Comparison of ENCODE assay signal across 8 cellular contexts in genomic region chr7:128791121-128791967, GRCh38. TPM values are rescaled to one million over a fixed set of nuclear protein-coding genes. Genes with fewer than 3 reads are reported as not detected.
DNase-seq lines count a peak whose midpoint lies in the region; ATAC-seq, FAIRE-seq and TF ChIP-seq lines count a peak whose summit lies in the region.

No MANE protein-coding gene starts in this region.

- no peaks in the 10 kb centered on the region for H3K9me1 ChIP-seq in keratinocyte (ENCODE audit: control insufficient read depth, extremely low read depth, insufficient read depth, low read length)

- H3K27me3 Mint-ChIP-seq in activated B cell treated with CpG ODN at 0.5 μM for 24 hours: no peaks in the 10 kb centered on the region

- CTCF ChIA-PET in activated B cell treated with CpG ODN at 0.5 μM for 24 hours (lab: Charles Lee) (no interaction called here), mammary epithelial cell (lab: Charles Lee; ENCODE audit: low non-redundant PET) (no interaction called here)

- no peaks in the 10 kb centered on the region for H3K36me3 Mint-ChIP-seq in activated B cell treated with CpG ODN at 0.5 μM for 24 hours (ENCODE audit: low read depth)

- H3K27ac ChIP-seq in mammary epithelial cell (ENCODE audit: insufficient read depth, low read depth, low read length) (no peak overlapping the region), keratinocyte (ENCODE audit: control insufficient read depth, insufficient read depth, low read length) (no peak overlapping the region)

- H3K79me2 ChIP-seq in mammary epithelial cell (ENCODE audit: insufficient read depth, low read length) (no peaks in the 10 kb centered on the region), keratinocyte (ENCODE audit: control insufficient read depth, insufficient read depth, low read length) (no peaks in the 10 kb centered on the region)

- no peaks in the 10 kb centered on the region for H3K36me3 ChIP-seq in mammary epithelial cell (ENCODE audit: insufficient read depth, low read length)
- H3K36me3 ChIP-seq in keratinocyte (ENCODE audit: control insufficient read depth in 2 of 2, extremely low read depth in 1 of 2, insufficient read depth in 2 of 2, low read length in 2 of 2): no peaks in the 10 kb centered on the region

- H3K4me3 ChIP-seq in mammary epithelial cell (replicated peaks in 1 of 3; ENCODE audit: insufficient read depth in 1 of 3, low read depth in 2 of 3, low read length in 3 of 3) (peak overlapping the region; percentile 58 to 67 (median 66)), keratinocyte (ENCODE audit: control insufficient read depth in 2 of 3, extremely low read depth in 1 of 3, insufficient read depth in 2 of 3, low read depth in 1 of 3, low read length in 3 of 3) (peak overlapping the region; percentile 62 to 70 (median 69))

- peak overlapping the region; percentile 92 for H2AFZ ChIP-seq in mammary epithelial cell (ENCODE audit: low read depth, low read length)
- peak overlapping the region; percentile 81 for H2AFZ ChIP-seq in keratinocyte (ENCODE audit: control insufficient read depth, low read length)

- H3K4me3 Mint-ChIP-seq in activated B cell treated with CpG ODN at 0.5 μM for 24 hours: peak overlapping the region; percentile 87

- no peaks in the 10 kb centered on the region for H3K27me3 ChIP-seq in mammary epithelial cell (ENCODE audit: insufficient read depth, low read length)
- H3K27me3 ChIP-seq in keratinocyte (ENCODE audit: control insufficient read depth, extremely low read depth, insufficient read depth, low read length): peaks cover 28% of the 10 kb centered on the region

- no peaks in the 10 kb centered on the region for H3K9me3 ChIP-seq in mammary epithelial cell (replicated peaks; ENCODE audit: insufficient read depth, low read length)
- H3K9me3 ChIP-seq in keratinocyte (ENCODE audit: control insufficient read depth, low read depth, low read length): no peaks in the 10 kb centered on the region

- H3K4me2 ChIP-seq in mammary epithelial cell (ENCODE audit: insufficient read depth, low read depth, low read length) (peak overlapping the region; percentile 95), keratinocyte (ENCODE audit: control insufficient read depth, extremely low read depth, insufficient read depth, low read depth, low read length) (peak overlapping the region; percentile 79)

- no peak for FAIRE-seq in keratinocyte (lab: Jason Lieb, UNC)

- 0% methylated on average over 4 of the region's 80 CpGs for WGBS in mammary epithelial cell (ENCODE audit: low coverage, missing lambda C conversion rate)

- TF ChIP-seq CTCF in activated B cell treated with CpG ODN at 0.5 μM for 24 hours (IDR thresholded peaks at IDR 0.05) (no peak), mammary epithelial cell (conservative IDR thresholded peaks at IDR 0.05 in 1 of 2, IDR thresholded peaks at IDR 0.05 in 1 of 2; ENCODE audit: extremely low read depth in 1 of 2, insufficient read depth in 1 of 2, low read depth in 1 of 2, low read length in 2 of 2) (no peak), keratinocyte (optimal IDR thresholded peaks at IDR 0.05 in 1 of 3, IDR thresholded peaks at IDR 0.05 in 1 of 3, conservative IDR thresholded peaks at IDR 0.05 in 1 of 3; ENCODE audit: extremely low read depth in 1 of 3, insufficient read depth in 2 of 3, low read length in 3 of 3) (no peak)

- peaks cover 10% of the 10 kb centered on the region for H3K4me1 Mint-ChIP-seq in activated B cell treated with CpG ODN at 0.5 μM for 24 hours

- dilution Hi-C loops in mammary epithelial cell (cut with HindIII; ENCODE audit: low sequenced_read_pairs) (no loop called here), keratinocyte (cut with MboI; ENCODE audit: extremely low pct_ligation_motif_present, low sequenced_read_pairs) (no loop called here)

- POLR2A ChIA-PET in activated B cell treated with CpG ODN at 0.5 μM for 24 hours (lab: Charles Lee): interaction anchor here (0.7 to 1.1 kb wide), 4 partner anchors 9 to 72 kb away, joined by 3 read pairs; no protein-coding TSS in a partner anchor

- H3K9ac ChIP-seq in mammary epithelial cell (ENCODE audit: insufficient read depth, low read length) (no peak overlapping the region), keratinocyte (ENCODE audit: control insufficient read depth, extremely low read depth, insufficient read depth, low read length) (peak overlapping the region; percentile 51)

- DNase-seq in NCI-H1930 (lab: John Stamatoyannopoulos, UW) (peak; percentile 63 to 71), activated B cell treated with CpG ODN at 0.5 μM for 24 hours (peak; percentile 71), mammary epithelial cell (peak; percentile 54), keratinocyte (ENCODE audit: low read depth, low spot score) (no peak), KG1 (lab: John Stamatoyannopoulos, UW) (no peak)
- DNase-seq in stimulated activated CD4-positive, alpha-beta T cell treated with anti-CD3 and anti-CD28 coated beads, Interleukin-15, amount 100 ng/mL, for 48 hours (ENCODE audit: low read depth in 2 of 2): peak; percentile 41 to 67

- H3K27ac Mint-ChIP-seq in activated B cell treated with CpG ODN at 0.5 μM for 24 hours: no peak overlapping the region

- no peaks in the 10 kb centered on the region for H3K9me3 Mint-ChIP-seq in activated B cell treated with CpG ODN at 0.5 μM for 24 hours

- in situ Hi-C loops in mammary epithelial cell (cut with MboI; ENCODE audit: low sequenced_read_pairs in 2 of 2): no loop called here

- H3K4me1 ChIP-seq in mammary epithelial cell (ENCODE audit: insufficient read depth, low read length) (peaks cover 10% of the 10 kb centered on the region), keratinocyte (ENCODE audit: control insufficient read depth, extremely low read depth, insufficient read depth, low read length) (no peaks in the 10 kb centered on the region)

- H4K20me1 ChIP-seq in mammary epithelial cell (ENCODE audit: insufficient read depth, low read length) (no peaks in the 10 kb centered on the region), keratinocyte (ENCODE audit: control insufficient read depth, extremely low read depth, insufficient read depth, low read length) (no peaks in the 10 kb centered on the region)

- intact Hi-C loops in activated B cell treated with CpG ODN at 0.5 μM for 24 hours (cut with micrococcal nuclease): loop anchor here (1.0 to 5.0 kb wide), 3 partner anchors 52 to 146 kb away; partner anchors contain the start of genes ATP6V1F, CALU and IRF5
- intact Hi-C loops in mammary epithelial cell (cut with micrococcal nuclease): no loop called here

- no TSS peak for BruUV-seq in mammary epithelial cell (replicated peaks; lab: Mats Ljungman, UMichigan)

- peak; percentile 86 for ATAC-seq in GM18502 (IDR thresholded peaks at IDR 0.05; ENCODE audit: poor library complexity, unreplicated experiment)
- ATAC-seq in HG02623 (IDR thresholded peaks at IDR 0.05; ENCODE audit: unreplicated experiment): peak; percentile 70
- peak; percentile 91 for ATAC-seq in activated B cell treated with CpG ODN at 0.5 μM for 24 hours (ENCODE audit: low read depth)

RNA-seq across cellular contexts. Expression of gene CCDC136, which starts 0.4 kb away (rescaled TPM):
- 4.8 and 5.1 TPM in 2 replicates for total RNA-seq in activated B cell treated with CpG ODN at 0.5 μM for 24 hours
- 1 to 10 TPM; 1.5 to 7.8 TPM for total RNA-seq in mammary epithelial cell
- 2.0 TPM for polyA plus RNA-seq in mammary epithelial cell
- polyA minus RNA-seq in mammary epithelial cell: not detected
- polyA plus RNA-seq in keratinocyte: 0.84 to 1.6 TPM (median 1.5 TPM) in 3 replicates
- 0.29 TPM for polyA plus RNA-seq in keratinocyte (2011; ENCODE audit: low read depth)
- 0.52 and 0.64 TPM in 2 replicates for polyA plus RNA-seq in keratinocyte (2011; cell fraction: cytosol; rRNA removed)
- 4.4 and 5.1 TPM in 2 replicates for polyA plus RNA-seq in keratinocyte (2011; cell fraction: nucleus; rRNA removed)
- polyA plus RNA-seq in keratinocyte (2012; ENCODE audit: low replicate concordance): 0.11 and 0.50 TPM in 2 replicates
- polyA minus RNA-seq in keratinocyte: 1.0 to 1.9 TPM (median 1.8 TPM) in 3 replicates
- not detected for polyA minus RNA-seq in keratinocyte (2011; cell fraction: cytosol; rRNA and poly(A)+ RNA removed)
- 2.5 and 3.4 TPM in 2 replicates for polyA minus RNA-seq in keratinocyte (2011; cell fraction: nucleus; rRNA and poly(A)+ RNA removed)

RNA-seq across cellular contexts. Expression of gene OPN1SW, which starts 15.8 kb away (rescaled TPM):
- total RNA-seq in activated B cell treated with CpG ODN at 0.5 μM for 24 hours (not detected in 2 replicates), mammary epithelial cell (not detected)
- polyA plus RNA-seq in mammary epithelial cell (not detected), keratinocyte (not detected in 3 replicates)
- polyA minus RNA-seq in mammary epithelial cell (not detected), keratinocyte (not detected in 3 replicates)
- polyA plus RNA-seq in keratinocyte (2011; ENCODE audit: low read depth): not detected
- polyA plus RNA-seq in keratinocyte (2011; cell fraction: cytosol; rRNA removed): not detected in 2 replicates
- polyA plus RNA-seq in keratinocyte (2011; cell fraction: nucleus; rRNA removed): not detected in 2 replicates
- polyA plus RNA-seq in keratinocyte (2012; ENCODE audit: low replicate concordance): not detected in 2 replicates
- polyA minus RNA-seq in keratinocyte (2011; cell fraction: cytosol; rRNA and poly(A)+ RNA removed): not detected
- polyA minus RNA-seq in keratinocyte (2011; cell fraction: nucleus; rRNA and poly(A)+ RNA removed): not detected in 2 replicates

RNA-seq across cellular contexts. Expression of gene FLNC, which starts 38.9 kb away (rescaled TPM):
- not detected in 2 replicates for total RNA-seq in activated B cell treated with CpG ODN at 0.5 μM for 24 hours
- 1 to 10 TPM; 1.8 to 1.9 TPM for total RNA-seq in mammary epithelial cell
- polyA plus RNA-seq in mammary epithelial cell: 0.03 TPM
- polyA minus RNA-seq in mammary epithelial cell: 0.52 TPM
- 0.03 to 0.15 TPM (median 0.06 TPM) in 3 replicates for polyA plus RNA-seq in keratinocyte
- 0.20 TPM for polyA plus RNA-seq in keratinocyte (2011; ENCODE audit: low read depth)
- 0.07 and 0.17 TPM in 2 replicates for polyA plus RNA-seq in keratinocyte (2011; cell fraction: cytosol; rRNA removed)
- 0.33 and 0.43 TPM in 2 replicates for polyA plus RNA-seq in keratinocyte (2011; cell fraction: nucleus; rRNA removed)
- 0.46 and 0.71 TPM in 2 replicates for polyA plus RNA-seq in keratinocyte (2012; ENCODE audit: low replicate concordance)
- 0.26 to 2.0 TPM (median 0.33 TPM) in 3 replicates for polyA minus RNA-seq in keratinocyte
- polyA minus RNA-seq in keratinocyte (2011; cell fraction: cytosol; rRNA and poly(A)+ RNA removed): 1.2 TPM
- 1.6 and 1.8 TPM in 2 replicates for polyA minus RNA-seq in keratinocyte (2011; cell fraction: nucleus; rRNA and poly(A)+ RNA removed)

RNA-seq across cellular contexts. Expression of gene CALU, which starts 52.2 kb away (rescaled TPM):
- total RNA-seq in activated B cell treated with CpG ODN at 0.5 μM for 24 hours (14.7 and 15.4 TPM in 2 replicates), mammary epithelial cell (100 to 1,000 TPM; 185 to 232 TPM)
- polyA plus RNA-seq in mammary epithelial cell (147 TPM), keratinocyte (96.0 to 188 TPM (median 155 TPM) in 3 replicates)
- polyA minus RNA-seq in mammary epithelial cell (97.6 TPM), keratinocyte (29.3 to 93.0 TPM (median 53.0 TPM) in 3 replicates)
- polyA plus RNA-seq in keratinocyte (2011; ENCODE audit: low read depth): 183 TPM
- polyA plus RNA-seq in keratinocyte (2011; cell fraction: cytosol; rRNA removed): 47.9 and 86.0 TPM in 2 replicates
- 166 and 224 TPM in 2 replicates for polyA plus RNA-seq in keratinocyte (2011; cell fraction: nucleus; rRNA removed)
- 43.9 and 203 TPM in 2 replicates for polyA plus RNA-seq in keratinocyte (2012; ENCODE audit: low replicate concordance)
- 58.9 TPM for polyA minus RNA-seq in keratinocyte (2011; cell fraction: cytosol; rRNA and poly(A)+ RNA removed)
- 88.5 and 196 TPM in 2 replicates for polyA minus RNA-seq in keratinocyte (2011; cell fraction: nucleus; rRNA and poly(A)+ RNA removed)

Comparison
In these comparisons a context has a peak if more than half of its experiments do, and no peak if none do; other contexts are left out.
1. DNase-seq: peak in NCI-H1930 (2 of 2), activated B cell treated with CpG ODN at 0.5 μM for 24 hours (single experiment), mammary epithelial cell (single experiment) and stimulated activated CD4-positive, alpha-beta T cell treated with anti-CD3 and anti-CD28 coated beads, Interleukin-15, amount 100 ng/mL, for 48 hours (2 of 2); none in keratinocyte (single experiment) and KG1 (single experiment).
2. Peak in every context shown above with its lines, with median percentiles within 50 percentile points of each other: ATAC-seq.